In the genomic region with DNA sequence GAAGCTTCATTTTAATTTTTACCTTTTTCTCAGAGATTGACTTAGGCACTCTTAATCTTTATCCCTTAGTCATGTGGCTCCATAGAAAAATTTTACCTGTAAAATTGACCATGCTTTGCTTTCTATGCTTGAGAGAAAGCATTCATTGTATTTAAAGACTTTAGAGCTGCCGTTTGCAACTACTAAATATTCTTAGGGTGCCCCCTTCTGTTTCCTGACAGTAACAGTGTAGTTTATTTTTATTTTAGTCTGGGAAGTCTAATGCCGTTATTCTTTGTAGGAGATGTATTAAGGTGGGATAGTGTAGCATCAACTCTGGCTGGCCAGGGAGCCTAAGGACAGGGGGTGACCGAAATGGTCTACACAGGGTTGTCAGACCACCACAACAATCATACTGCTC, we compare ENCODE assay signal across 8 cellular contexts.
A peak's percentile ranks its signal among the peaks of the same experiment; 100 is the strongest.
DNase-seq lines count a peak whose midpoint lies in the region; ATAC-seq and TF ChIP-seq lines count a peak whose summit lies in the region.

No MANE protein-coding gene starts in this region.

- in situ Hi-C loops in transverse colon (cut with MboI; ENCODE audit: low pct_ligation_motif_present in 1 of 4, low pct_unique_long_range_greater_than_20kb in 1 of 4, low sequenced_read_pairs in 3 of 4) = loop anchor here (5.0 to 25.0 kb wide), 3 partner anchors 306 to 531 kb away; partner anchors contain the start of gene CADPS (in 3 of the 4)

- ATAC-seq in heart left ventricle = peak in 2 of 4 donors; percentile 22 to 38
- no peak for ATAC-seq in left cardiac atrium
- ATAC-seq in HG02885 (IDR thresholded peaks at IDR 0.05; ENCODE audit: poor library complexity, unreplicated experiment) = no peak
- ATAC-seq in GM21723 (IDR thresholded peaks at IDR 0.05; ENCODE audit: unreplicated experiment) = no peak

- TF ChIP-seq POLR2A in heart left ventricle (IDR thresholded peaks at IDR 0.05) (no peak), transverse colon (IDR thresholded peaks at IDR 0.05) (no peak)

- TF ChIP-seq CTCF in heart left ventricle (IDR thresholded peaks at IDR 0.05) = peak in 11 of 12 donors; percentile 23 to 65 (median 48)
- peak; percentile 33 for TF ChIP-seq CTCF in fibroblast of pulmonary artery (IDR thresholded peaks at IDR 0.05; ENCODE audit: low read length, missing control alignments)
- peak; percentile 38 to 62 (median 53) for TF ChIP-seq CTCF in transverse colon (IDR thresholded peaks at IDR 0.05)

- intact Hi-C loops in heart left ventricle (cut with DNase I) = loop anchor here in 9 of 10 donors (2.0 to 10.0 kb wide), 7 partner anchors 316 to 571 kb away; partner anchors contain the start of gene CADPS (in 4 of the 9)
- intact Hi-C loops in left cardiac atrium (cut with DNase I) = loop anchor here in 1 of 2 donors (5.0 to 10.0 kb wide), 3 partner anchors 319 to 569 kb away; partner anchors contain the start of gene CADPS
- intact Hi-C loops in transverse colon (cut with DNase I; ENCODE audit: low total_unique reads) = no loop called here

- H3K27me3 ChIP-seq in heart left ventricle (no peaks in the 10 kb centered on the region), transverse colon (no peaks in the 10 kb centered on the region)

- DNase-seq in heart left ventricle (no peak), left cardiac atrium (no peak), NCI-H82 (lab: John Stamatoyannopoulos, UW) (peak; percentile 77), fibroblast of pulmonary artery (ENCODE audit: low read depth) (peak; percentile 28), transverse colon (no peak), CD1c-positive myeloid dendritic cell (ENCODE audit: extremely low spot score) (no peak)

- H3K27ac ChIP-seq in heart left ventricle (no peak overlapping the region), transverse colon (no peak overlapping the region)

- H3K4me1 ChIP-seq in heart left ventricle (no peaks in the 10 kb centered on the region), transverse colon (no peaks in the 10 kb centered on the region)

- no peak for TF ChIP-seq EP300 in transverse colon (IDR thresholded peaks at IDR 0.05; ENCODE audit: low read depth)

- no peak overlapping the region for H3K4me3 ChIP-seq in heart left ventricle
- no peak overlapping the region for H3K4me3 ChIP-seq in fibroblast of pulmonary artery (replicated peaks; ENCODE audit: low read depth, low read length)
- no peak overlapping the region for H3K4me3 ChIP-seq in transverse colon

- H3K36me3 ChIP-seq in heart left ventricle = no peaks in the 10 kb centered on the region
- no peaks in the 10 kb centered on the region for H3K36me3 ChIP-seq in transverse colon

- H3K9me3 ChIP-seq in heart left ventricle (no peaks in the 10 kb centered on the region), transverse colon (no peaks in the 10 kb centered on the region)

- 8 to 20% (median 9%) methylated on average over 3 of the region's 3 CpGs for WGBS in heart left ventricle, 4 donors
- 0 to 6% methylated on average over 3 of the region's 3 CpGs for WGBS in transverse colon (ENCODE audit: low coverage in 1 of 2), 2 donors

Comparison
In these comparisons a context has a peak if more than half of its experiments do, and no peak if none do; other contexts are left out.
1. DNase-seq: peak in NCI-H82 (single experiment) and fibroblast of pulmonary artery (single experiment); none in heart left ventricle (0 of 5), left cardiac atrium (single experiment), transverse colon (single experiment) and CD1c-positive myeloid dendritic cell (single experiment).
2. Peak in every context shown above with its lines, with median percentiles within 50 percentile points of each other: CTCF ChIP-seq.